Comparison of ENCODE assay signal across 14 cellular contexts in the genomic region with DNA sequence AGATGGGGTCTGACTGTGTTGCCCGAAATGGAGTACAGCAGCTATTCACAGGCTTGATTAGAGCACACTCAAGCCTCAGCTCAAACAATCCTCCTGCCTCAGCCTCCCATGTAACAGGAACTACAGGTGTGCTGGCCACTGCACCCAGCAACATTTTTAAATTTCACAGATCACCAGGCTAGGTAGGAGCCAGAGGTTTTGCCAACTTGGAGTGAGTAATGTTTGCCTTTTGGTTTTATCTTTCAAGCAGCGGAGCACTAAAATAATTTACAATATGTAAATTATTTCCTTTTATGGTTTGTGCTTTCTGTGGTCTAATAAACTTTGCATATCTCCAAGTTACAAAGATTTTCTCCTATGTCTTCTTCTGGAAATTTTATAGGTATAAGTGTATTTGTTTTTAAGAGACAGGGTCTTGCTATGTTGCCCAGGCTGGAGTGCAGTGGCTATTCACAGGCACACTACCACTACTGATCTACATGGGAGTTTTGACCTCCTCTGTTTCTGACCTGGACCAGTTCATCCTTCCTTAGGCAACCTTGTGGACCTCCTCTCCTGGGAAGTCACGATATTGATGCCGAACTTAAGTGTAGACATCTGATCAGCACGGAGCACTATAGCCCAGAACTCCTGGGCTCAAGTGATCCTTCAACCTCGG.
DNase-seq lines count a peak whose midpoint lies in the region; FAIRE-seq and TF ChIP-seq lines count a peak whose summit lies in the region.
"Had no signal": no experiment of that assay in that cellular context is flagged by ENCODE, and none has a peak within 500 bp of the region (broad histone marks: within the 10 kb centered on the region; RNA-seq: fewer than 3 reads in every experiment).

No MANE protein-coding gene starts in this region.

- no peaks in the 10 kb centered on the region for H3K27me3 ChIP-seq in bronchial epithelial cell (ENCODE audit: control insufficient read depth, insufficient read depth, low read length)
- no peaks in the 10 kb centered on the region for H3K27me3 ChIP-seq in osteoblast (ENCODE audit: insufficient read depth, low read length)
- H3K27me3 ChIP-seq in tibial artery: no peaks in the 10 kb centered on the region
- no peaks in the 10 kb centered on the region for H3K27me3 ChIP-seq in Peyer's patch
- H3K27me3 ChIP-seq in effector memory CD4-positive, alpha-beta T cell (replicated peaks; ENCODE audit: control insufficient read depth, insufficient read depth, low read length, poor library complexity, severe bottlenecking): no peaks in the 10 kb centered on the region
- H3K27me3 ChIP-seq: BLaER1 had no signal

- H2AFZ ChIP-seq in osteoblast (ENCODE audit: low read length): no peak overlapping the region
- H2AFZ ChIP-seq: GM23338 had no signal

- TF ChIP-seq CTCF in LNCaP clone FGC (IDR thresholded peaks at IDR 0.05; ENCODE audit: control insufficient read depth, extremely low read depth, insufficient read depth): no peak
- TF ChIP-seq CTCF in bronchial epithelial cell (IDR thresholded peaks at IDR 0.05; ENCODE audit: insufficient read depth, low read length, severe bottlenecking): no peak
- no peak for TF ChIP-seq CTCF in osteoblast (IDR thresholded peaks at IDR 0.05; ENCODE audit: extremely low read depth, low read depth, low read length)
- no peak for TF ChIP-seq CTCF in tibial artery (IDR thresholded peaks at IDR 0.05)
- no peak for TF ChIP-seq CTCF in Peyer's patch (IDR thresholded peaks at IDR 0.05)

- FAIRE-seq in GM12891 (lab: Jason Lieb, UNC) (peak; percentile 26), bronchial epithelial cell (lab: Jason Lieb, UNC) (no peak)
- FAIRE-seq: GM12878 had no signal

- no peak for DNase-seq in GM12891 (ENCODE audit: insufficient read length, low spot score)
- peak; percentile 6 for DNase-seq in LNCaP clone FGC (ENCODE audit: low read depth)
- DNase-seq in bronchial epithelial cell (ENCODE audit: low read depth): peak; percentile 60
- DNase-seq in osteoblast (ENCODE audit: insufficient read length, low spot score, missing footprints): no peak
- no peak for DNase-seq in tibial artery
- no peak for DNase-seq in Peyer's patch
- DNase-seq in effector memory CD4-positive, alpha-beta T cell: no peak
- DNase-seq: AML-193, Calu3, DMS 273 treated with DMSO at 0.1 percent for 48 hours, H7 had no signal

- H3K79me2 ChIP-seq in osteoblast (ENCODE audit: insufficient read depth, low read length): peaks cover 49% of the 10 kb centered on the region

- H3K4me3 ChIP-seq in LNCaP clone FGC (ENCODE audit: low read depth, low read length) (no peak overlapping the region), bronchial epithelial cell (ENCODE audit: low read depth, low read length) (no peak overlapping the region), osteoblast (ENCODE audit: insufficient read depth, low read length) (no peak overlapping the region), tibial artery (no peak overlapping the region), Peyer's patch (no peak overlapping the region)
- no peak overlapping the region for H3K4me3 ChIP-seq in effector memory CD4-positive, alpha-beta T cell (ENCODE audit: insufficient read depth, low read depth, low read length, poor library complexity, severe bottlenecking)
- H3K4me3 ChIP-seq: BLaER1, GM12878, GM23338 had no signal

- TF ChIP-seq POLR2A in GM12891 (IDR thresholded peaks at IDR 0.05; ENCODE audit: low read depth, low read length) (no peak), Peyer's patch (IDR thresholded peaks at IDR 0.05) (no peak)

- H4K20me1 ChIP-seq in osteoblast (ENCODE audit: insufficient read depth, low read length): no peaks in the 10 kb centered on the region
- H4K20me1 ChIP-seq: BLaER1 had no signal

- H3K4me1 ChIP-seq in osteoblast (ENCODE audit: insufficient read depth, low read length) (peaks cover 11% of the 10 kb centered on the region), tibial artery (no peaks in the 10 kb centered on the region), Peyer's patch (no peaks in the 10 kb centered on the region)
- H3K4me1 ChIP-seq in effector memory CD4-positive, alpha-beta T cell (ENCODE audit: control insufficient read depth, insufficient read depth, low read length, poor library complexity, severe bottlenecking): no peaks in the 10 kb centered on the region
- H3K4me1 ChIP-seq: BLaER1 had no signal

- H3K36me3 ChIP-seq in bronchial epithelial cell (ENCODE audit: control insufficient read depth, insufficient read depth, low read length) (peaks cover 2% of the 10 kb centered on the region), osteoblast (ENCODE audit: insufficient read depth, low read length) (no peaks in the 10 kb centered on the region), tibial artery (no peaks in the 10 kb centered on the region), Peyer's patch (no peaks in the 10 kb centered on the region)
- peaks cover 25% of the 10 kb centered on the region for H3K36me3 ChIP-seq in effector memory CD4-positive, alpha-beta T cell (ENCODE audit: control insufficient read depth, insufficient read depth, low read length)

- H3K9me3 ChIP-seq in osteoblast (ENCODE audit: low read depth, low read length) (no peaks in the 10 kb centered on the region), tibial artery (no peaks in the 10 kb centered on the region), Peyer's patch (no peaks in the 10 kb centered on the region)
- H3K9me3 ChIP-seq in effector memory CD4-positive, alpha-beta T cell (ENCODE audit: control insufficient read depth, low read length): no peaks in the 10 kb centered on the region

- no peak overlapping the region for H3K4me2 ChIP-seq in osteoblast (ENCODE audit: insufficient read depth, low read length)
- H3K4me2 ChIP-seq: BLaER1, GM23338 had no signal

- H3K27ac ChIP-seq in osteoblast (ENCODE audit: low read depth, low read length) (peak overlapping the region; percentile 35), tibial artery (no peak overlapping the region), Peyer's patch (no peak overlapping the region)
- no peak overlapping the region for H3K27ac ChIP-seq in effector memory CD4-positive, alpha-beta T cell (ENCODE audit: insufficient read depth, low read length, poor library complexity, severe bottlenecking)
- H3K27ac ChIP-seq: BLaER1 had no signal

- intact Hi-C loops in tibial artery (cut with DNase I; ENCODE audit: low total_unique reads): no loop called here

TF ChIP-seq in GM12891, 5 proteins besides CTCF, POLR2A, EP300 and RAD21:
- no peak for TF ChIP-seq SPI1 (IDR thresholded peaks at IDR 0.05; ENCODE audit: low read depth, low read length)
- no peak for TF ChIP-seq PAX5 (IDR thresholded peaks at IDR 0.05; ENCODE audit: insufficient read depth, low read length, severe bottlenecking)
- no peak for TF ChIP-seq POU2F2 (IDR thresholded peaks at IDR 0.05; ENCODE audit: low read depth, low read length)
- no peak for TF ChIP-seq TAF1 (IDR thresholded peaks at IDR 0.05; ENCODE audit: low read depth, low read length)
TF ChIP-seq in GM12891: peak in this region for 0.

Comparison
In these comparisons a context has a peak if more than half of its experiments do, and no peak if none do; other contexts are left out.
1. DNase-seq: peak in LNCaP clone FGC (single experiment) and bronchial epithelial cell (single experiment); none in GM12891 (single experiment), osteoblast (single experiment), tibial artery (0 of 2), Peyer's patch (0 of 3) and effector memory CD4-positive, alpha-beta T cell (0 of 3).